ENCODE assay signal across 8 cellular contexts in genomic region chr11:33774356-33775063, GRCh38. TPM values are rescaled to one million over a fixed set of nuclear protein-coding genes. Genes with fewer than 3 reads are reported as not detected.
DNase-seq lines count a peak whose midpoint lies in the region; ATAC-seq and TF ChIP-seq lines count a peak whose summit lies in the region.

A gene with protein sequence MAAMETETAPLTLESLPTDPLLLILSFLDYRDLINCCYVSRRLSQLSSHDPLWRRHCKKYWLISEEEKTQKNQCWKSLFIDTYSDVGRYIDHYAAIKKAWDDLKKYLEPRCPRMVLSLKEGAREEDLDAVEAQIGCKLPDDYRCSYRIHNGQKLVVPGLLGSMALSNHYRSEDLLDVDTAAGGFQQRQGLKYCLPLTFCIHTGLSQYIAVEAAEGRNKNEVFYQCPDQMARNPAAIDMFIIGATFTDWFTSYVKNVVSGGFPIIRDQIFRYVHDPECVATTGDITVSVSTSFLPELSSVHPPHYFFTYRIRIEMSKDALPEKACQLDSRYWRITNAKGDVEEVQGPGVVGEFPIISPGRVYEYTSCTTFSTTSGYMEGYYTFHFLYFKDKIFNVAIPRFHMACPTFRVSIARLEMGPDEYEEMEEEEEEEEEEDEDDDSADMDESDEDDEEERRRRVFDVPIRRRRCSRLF (minus strand): TSS chr11:33774520. CDS start chr11:33774497, 23 bp downstream.

- H3K36me3 ChIP-seq in OCI-LY1 (ENCODE audit: insufficient read depth, low read length): peaks cover under 1% of the 10 kb centered on the region; the same call in 1 of the 2 replicates

- in situ Hi-C loops in Caki2 (cut with HindIII; ENCODE audit: low pct_unique_long_range_greater_than_20kb, low sequenced_read_pairs): no loop called here

- H3K79me2 ChIP-seq in OCI-LY1 (ENCODE audit: insufficient read depth, low read length): no peaks in the 10 kb centered on the region

- peaks cover 44% of the 10 kb centered on the region for H3K4me1 ChIP-seq in OCI-LY1 (ENCODE audit: insufficient read depth, low read length, severe bottlenecking)

- no peaks in the 10 kb centered on the region for H3F3A ChIP-seq in OCI-LY1 (ENCODE audit: insufficient read depth, low read length)

- peak; percentile 74 for ATAC-seq in GM21526 (IDR thresholded peaks at IDR 0.05; ENCODE audit: low FRiP score, unreplicated experiment)

- H3K9me3 ChIP-seq in OCI-LY1 (ENCODE audit: low read length): no peaks in the 10 kb centered on the region

- DNase-seq in Caki2 (ENCODE audit: low read depth) (peak; percentile 48), HuH-7.5 (ENCODE audit: low spot score) (peak; percentile 69), activated T-cell treated with anti-CD3 and anti-CD28 coated beads for 1 hour (ENCODE audit: low read depth) (peak; percentile 85), epidermal melanocyte (ENCODE audit: insufficient read length, low spot score) (peak; percentile 84), midbrain (lab: John Stamatoyannopoulos, UW) (peak; percentile 87)
- DNase-seq in stimulated activated CD8-positive, alpha-beta memory T cell treated with anti-CD3 and anti-CD28 coated beads, Interleukin-2, amount 100 ng/mL, for 1 hour (ENCODE audit: low read depth in 2 of 2): peak; percentile 67 to 79

- no peaks in the 10 kb centered on the region for H4K20me1 ChIP-seq in OCI-LY1 (ENCODE audit: insufficient read depth, low read length)

- peak within 1 kb of the TSS; percentile 23; the same call in 1 of the 2 replicates for H2AFZ ChIP-seq in OCI-LY1 (ENCODE audit: low read length)

- H3K27me3 ChIP-seq in OCI-LY1 (ENCODE audit: insufficient read depth, low read length): no peaks in the 10 kb centered on the region

- no peak for TF ChIP-seq CTCF in OCI-LY1 (IDR thresholded peaks at IDR 0.05; ENCODE audit: low read length)

- peak within 1 kb of the TSS; percentile 77 for H3K9ac ChIP-seq in OCI-LY1 (ENCODE audit: low read length)

- H3K4me2 ChIP-seq in OCI-LY1 (ENCODE audit: low read length): peak within 1 kb of the TSS; percentile 79

- no peak within 1 kb of the TSS for H3K27ac ChIP-seq in OCI-LY1 (ENCODE audit: low read depth, low read length, poor library complexity, severe bottlenecking)

- H3K9me2 ChIP-seq in OCI-LY1 (ENCODE audit: low read depth, low read length): no peaks in the 10 kb centered on the region

- H3K4me3 ChIP-seq in OCI-LY1 (ENCODE audit: low read depth, low read length, poor library complexity, severe bottlenecking): peak within 1 kb of the TSS; percentile 93

RNA-seq across cellular contexts. Expression of the gene that starts here (rescaled TPM):
- total RNA-seq in Caki2 (2014; rRNA removed; shearing (Covaris generic); ENCODE audit: low replicate concordance): 20.2 TPM in 2 replicates
